In genomic region chr4:106315476-106315967, GRCh38 we compare ENCODE assay signal across 1 cellular context.
TF ChIP-seq lines count a peak whose summit lies in the region.

No MANE protein-coding gene starts in this region.

TF ChIP-seq in GM23338, 12 proteins besides CTCF, POLR2A, EP300 and RAD21 (continued from another document):
- TF ChIP-seq, protein P1, sequence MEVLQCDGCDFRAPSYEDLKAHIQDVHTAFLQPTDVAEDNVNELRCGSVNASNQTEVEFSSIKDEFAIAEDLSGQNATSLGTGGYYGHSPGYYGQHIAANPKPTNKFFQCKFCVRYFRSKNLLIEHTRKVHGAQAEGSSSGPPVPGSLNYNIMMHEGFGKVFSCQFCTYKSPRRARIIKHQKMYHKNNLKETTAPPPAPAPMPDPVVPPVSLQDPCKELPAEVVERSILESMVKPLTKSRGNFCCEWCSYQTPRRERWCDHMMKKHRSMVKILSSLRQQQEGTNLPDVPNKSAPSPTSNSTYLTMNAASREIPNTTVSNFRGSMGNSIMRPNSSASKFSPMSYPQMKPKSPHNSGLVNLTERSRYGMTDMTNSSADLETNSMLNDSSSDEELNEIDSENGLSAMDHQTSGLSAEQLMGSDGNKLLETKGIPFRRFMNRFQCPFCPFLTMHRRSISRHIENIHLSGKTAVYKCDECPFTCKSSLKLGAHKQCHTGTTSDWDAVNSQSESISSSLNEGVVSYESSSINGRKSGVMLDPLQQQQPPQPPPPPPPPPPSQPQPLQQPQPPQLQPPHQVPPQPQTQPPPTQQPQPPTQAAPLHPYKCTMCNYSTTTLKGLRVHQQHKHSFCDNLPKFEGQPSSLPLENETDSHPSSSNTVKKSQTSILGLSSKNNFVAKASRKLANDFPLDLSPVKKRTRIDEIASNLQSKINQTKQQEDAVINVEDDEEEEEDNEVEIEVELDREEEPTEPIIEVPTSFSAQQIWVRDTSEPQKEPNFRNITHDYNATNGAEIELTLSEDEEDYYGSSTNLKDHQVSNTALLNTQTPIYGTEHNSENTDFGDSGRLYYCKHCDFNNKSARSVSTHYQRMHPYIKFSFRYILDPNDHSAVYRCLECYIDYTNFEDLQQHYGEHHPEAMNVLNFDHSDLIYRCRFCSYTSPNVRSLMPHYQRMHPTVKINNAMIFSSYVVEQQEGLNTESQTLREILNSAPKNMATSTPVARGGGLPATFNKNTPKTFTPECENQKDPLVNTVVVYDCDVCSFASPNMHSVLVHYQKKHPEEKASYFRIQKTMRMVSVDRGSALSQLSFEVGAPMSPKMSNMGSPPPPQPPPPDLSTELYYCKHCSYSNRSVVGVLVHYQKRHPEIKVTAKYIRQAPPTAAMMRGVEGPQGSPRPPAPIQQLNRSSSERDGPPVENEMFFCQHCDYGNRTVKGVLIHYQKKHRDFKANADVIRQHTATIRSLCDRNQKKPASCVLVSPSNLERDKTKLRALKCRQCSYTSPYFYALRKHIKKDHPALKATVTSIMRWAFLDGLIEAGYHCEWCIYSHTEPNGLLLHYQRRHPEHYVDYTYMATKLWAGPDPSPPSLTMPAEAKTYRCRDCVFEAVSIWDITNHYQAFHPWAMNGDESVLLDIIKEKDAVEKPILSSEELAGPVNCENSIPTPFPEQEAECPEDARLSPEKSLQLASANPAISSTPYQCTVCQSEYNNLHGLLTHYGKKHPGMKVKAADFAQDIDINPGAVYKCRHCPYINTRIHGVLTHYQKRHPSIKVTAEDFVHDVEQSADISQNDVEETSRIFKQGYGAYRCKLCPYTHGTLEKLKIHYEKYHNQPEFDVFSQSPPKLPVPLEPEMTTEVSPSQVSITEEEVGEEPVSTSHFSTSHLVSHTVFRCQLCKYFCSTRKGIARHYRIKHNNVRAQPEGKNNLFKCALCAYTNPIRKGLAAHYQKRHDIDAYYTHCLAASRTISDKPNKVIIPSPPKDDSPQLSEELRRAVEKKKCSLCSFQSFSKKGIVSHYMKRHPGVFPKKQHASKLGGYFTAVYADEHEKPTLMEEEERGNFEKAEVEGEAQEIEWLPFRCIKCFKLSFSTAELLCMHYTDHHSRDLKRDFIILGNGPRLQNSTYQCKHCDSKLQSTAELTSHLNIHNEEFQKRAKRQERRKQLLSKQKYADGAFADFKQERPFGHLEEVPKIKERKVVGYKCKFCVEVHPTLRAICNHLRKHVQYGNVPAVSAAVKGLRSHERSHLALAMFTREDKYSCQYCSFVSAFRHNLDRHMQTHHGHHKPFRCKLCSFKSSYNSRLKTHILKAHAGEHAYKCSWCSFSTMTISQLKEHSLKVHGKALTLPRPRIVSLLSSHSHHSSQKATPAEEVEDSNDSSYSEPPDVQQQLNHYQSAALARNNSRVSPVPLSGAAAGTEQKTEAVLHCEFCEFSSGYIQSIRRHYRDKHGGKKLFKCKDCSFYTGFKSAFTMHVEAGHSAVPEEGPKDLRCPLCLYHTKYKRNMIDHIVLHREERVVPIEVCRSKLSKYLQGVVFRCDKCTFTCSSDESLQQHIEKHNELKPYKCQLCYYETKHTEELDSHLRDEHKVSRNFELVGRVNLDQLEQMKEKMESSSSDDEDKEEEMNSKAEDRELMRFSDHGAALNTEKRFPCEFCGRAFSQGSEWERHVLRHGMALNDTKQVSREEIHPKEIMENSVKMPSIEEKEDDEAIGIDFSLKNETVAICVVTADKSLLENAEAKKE (CRISPR knock-in tag; IDR thresholded peaks at IDR 0.05), result no peak
- TF ChIP-seq EZH2 (IDR thresholded peaks at IDR 0.05; ENCODE audit: low read depth, unreplicated experiment), result no peak
- no peak for TF ChIP-seq EZH2phosphoT487 (IDR thresholded peaks at IDR 0.05; ENCODE audit: unreplicated experiment)
- TF ChIP-seq NANOG (IDR thresholded peaks at IDR 0.05; ENCODE audit: borderline replicate concordance), result no peak
